In genomic region chr1:205237526-205238484, GRCh38 we compare ENCODE assay signal across 8 cellular contexts. TPM values are rescaled to one million over a fixed set of nuclear protein-coding genes. Genes with fewer than 3 reads are reported as not detected.
A peak's percentile ranks its signal among the peaks of the same experiment; 100 is the strongest.
DNase-seq lines count a peak whose midpoint lies in the region; ATAC-seq, FAIRE-seq and TF ChIP-seq lines count a peak whose summit lies in the region.
"Had no signal": no experiment of that assay in that cellular context is flagged by ENCODE, and none has a peak within 500 bp of the region (broad histone marks: within the 10 kb centered on the region; RNA-seq: fewer than 3 reads in every experiment).

No MANE protein-coding gene starts in this region.

- DNase-seq in GM12892 (ENCODE audit: insufficient read length) (no peak), NB4 (ENCODE audit: low read depth) (peak; percentile 68), activated gamma-delta T cell treated with Interleukin-2 at 50 U/mL for 16 hours (no peak), DMS79 treated with DMSO at 0.1 percent for 48 hours (lab: John Stamatoyannopoulos, UW) (no peak)
- DNase-seq in stimulated activated CD4-positive, alpha-beta T cell treated with anti-CD3 and anti-CD28 coated beads, Interleukin-2, amount 100 ng/mL, for 24 hours, result peak; percentile 60 to 75
- DNase-seq: DND-41 had no signal

- peak overlapping the region; percentile 7 for H3K4me3 ChIP-seq in NB4 (ENCODE audit: low read depth, low read length)

- no peak for ATAC-seq in HG03469 (IDR thresholded peaks at IDR 0.05; ENCODE audit: unreplicated experiment)

- H3K27ac ChIP-seq in angular gyrus (ENCODE audit: low read depth, low read length), result peak overlapping the region; percentile 77

- FAIRE-seq in GM12892 (lab: Jason Lieb, UNC), result peak; percentile 78

- TF ChIP-seq POLR2A in GM12892 (IDR thresholded peaks at IDR 0.05; ENCODE audit: low read depth, low read length), result no peak
- no peak for TF ChIP-seq POLR2A in NB4 (IDR thresholded peaks at IDR 0.05; ENCODE audit: extremely low read depth, insufficient read length)

- no peak for TF ChIP-seq CTCF in NB4 (IDR thresholded peaks at IDR 0.05; ENCODE audit: low read depth, low read length)

RNA-seq across cellular contexts. Expression of gene TMCC2, which starts 10.1 kb away (rescaled TPM):
- 1.1 TPM for polyA plus RNA-seq in GM12892 (2012; ENCODE audit: missing spikeins)

RNA-seq across cellular contexts. Expression of gene DSTYK, which starts 26.3 kb away (rescaled TPM):
- polyA plus RNA-seq in GM12892 (2012; ENCODE audit: missing spikeins), result 2.0 TPM

Comparison
In these comparisons a context has a peak if more than half of its experiments do, and no peak if none do; other contexts are left out.
1. DNase-seq: peak in NB4 (single experiment) and stimulated activated CD4-positive, alpha-beta T cell treated with anti-CD3 and anti-CD28 coated beads, Interleukin-2, amount 100 ng/mL, for 24 hours (2 of 2); none in GM12892 (single experiment), activated gamma-delta T cell treated with Interleukin-2 at 50 U/mL for 16 hours (single experiment) and DMS79 treated with DMSO at 0.1 percent for 48 hours (single experiment).